In genomic region chr12:82746668-82747067, GRCh38 we compare ENCODE assay signal across 2 cellular contexts.
TF ChIP-seq lines count a peak whose summit lies in the region.

No MANE protein-coding gene starts in this region.

TF ChIP-seq in HCT116, 20 proteins besides CTCF, POLR2A, EP300 and RAD21 (continued from another document):
- TF ChIP-seq SP1 (IDR thresholded peaks at IDR 0.05; ENCODE audit: low read depth) (no peak), SRF (IDR thresholded peaks at IDR 0.05; ENCODE audit: low read depth) (no peak), FOSL1 (IDR thresholded peaks at IDR 0.05; ENCODE audit: low read depth) (no peak), EZH2phosphoT487 (IDR thresholded peaks at IDR 0.05; ENCODE audit: borderline replicate concordance) (no peak), POLR2AphosphoS5 (IDR thresholded peaks at IDR 0.05; ENCODE audit: low read depth, low read length) (no peak), ATF3 (IDR thresholded peaks at IDR 0.05) (no peak)
- TF ChIP-seq, protein P1, sequence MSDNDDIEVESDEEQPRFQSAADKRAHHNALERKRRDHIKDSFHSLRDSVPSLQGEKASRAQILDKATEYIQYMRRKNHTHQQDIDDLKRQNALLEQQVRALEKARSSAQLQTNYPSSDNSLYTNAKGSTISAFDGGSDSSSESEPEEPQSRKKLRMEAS (IDR thresholded peaks at IDR 0.05): no peak

TF ChIP-seq in HepG2, 621 proteins besides CTCF, POLR2A, EP300 and RAD21 (continued from another document):
- TF ChIP-seq HNF1A (IDR thresholded peaks at IDR 0.05; ENCODE audit: low read depth): no peak
- TF ChIP-seq HNF1A (CRISPR knock-in tag; IDR thresholded peaks at IDR 0.05; ENCODE audit: borderline replicate concordance): no peak
- TF ChIP-seq SMYD3 (CRISPR knock-in tag; IDR thresholded peaks at IDR 0.05): no peak
- TF ChIP-seq, protein P2, sequence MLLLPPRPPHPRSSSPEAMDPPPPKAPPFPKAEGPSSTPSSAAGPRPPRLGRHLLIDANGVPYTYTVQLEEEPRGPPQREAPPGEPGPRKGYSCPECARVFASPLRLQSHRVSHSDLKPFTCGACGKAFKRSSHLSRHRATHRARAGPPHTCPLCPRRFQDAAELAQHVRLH (CRISPR knock-in tag; IDR thresholded peaks at IDR 0.05; ENCODE audit: borderline replicate concordance, low read depth): no peak
- TF ChIP-seq ZKSCAN8 (CRISPR knock-in tag; IDR thresholded peaks at IDR 0.05; ENCODE audit: borderline replicate concordance): no peak
